ENCODE assay signal across 8 cellular contexts in genomic region chr3:150681037-150681436, GRCh38. TPM values are rescaled to one million over a fixed set of nuclear protein-coding genes. Genes with fewer than 3 reads are reported as not detected.
DNase-seq lines count a peak whose midpoint lies in the region; ATAC-seq, FAIRE-seq and TF ChIP-seq lines count a peak whose summit lies in the region.
"Had no signal": no experiment of that assay in that cellular context is flagged by ENCODE, and none has a peak within 500 bp of the region (broad histone marks: within the 10 kb centered on the region; RNA-seq: fewer than 3 reads in every experiment).

No MANE protein-coding gene starts in this region.

- SMC1A ChIA-PET in GM12878 (lab: Charles Lee; ENCODE audit: uncharacterized antibody, unreplicated experiment), result interaction anchor here (1.2 to 1.9 kb wide), 5 partner anchors 9 to 75 kb away, joined by 3 to 17 read pairs (median 5); partner anchors contain the start of gene ERICH6

- TF ChIP-seq CTCF in GM12878 (IDR thresholded peaks at IDR 0.05 in 2 of 3, conservative IDR thresholded peaks at IDR 0.05 in 1 of 3; ENCODE audit: control insufficient read depth in 2 of 3, extremely low read depth in 1 of 3, insufficient read depth in 1 of 3, low read depth in 3 of 3, low read length in 3 of 3) (no peak), stomach (IDR thresholded peaks at IDR 0.05) (no peak), right lobe of liver (IDR thresholded peaks at IDR 0.05) (no peak), gastroesophageal sphincter (IDR thresholded peaks at IDR 0.05) (no peak)

- peak; percentile 99 for FAIRE-seq in GM12878 (lab: Jason Lieb, UNC)

- no peak for TF ChIP-seq RAD21 in GM12878 (IDR thresholded peaks at IDR 0.05; ENCODE audit: insufficient read depth, low read depth, low read length)

- peak overlapping the region; percentile 74 for H2AFZ ChIP-seq in GM12878 (ENCODE audit: control insufficient read depth, low read depth, low read length)

- H3K27ac ChIP-seq in GM12878 (ENCODE audit: control insufficient read depth, insufficient read depth) (peak overlapping the region; percentile 46; the same call in 1 of the 2 replicates), stomach (no peak overlapping the region), right lobe of liver (no peak overlapping the region), gastroesophageal sphincter (no peak overlapping the region)

- CTCF ChIA-PET in GM12878 (lab: Yijun Ruan, JAX), result interaction anchor here (0.6 to 1.9 kb wide), 4 partner anchors 13 to 271 kb away, joined by 3 to 5 read pairs (median 4); no protein-coding TSS in a partner anchor

- in situ Hi-C loops in GM12878 (cut with MboI), result no loop called here

- no peaks in the 10 kb centered on the region for H3K27me3 ChIP-seq in GM12878 (replicated peaks in 1 of 2; ENCODE audit: control insufficient read depth in 2 of 2, insufficient read depth in 2 of 2, low read length in 1 of 2)
- H3K27me3 ChIP-seq in stomach, result no peaks in the 10 kb centered on the region
- no peaks in the 10 kb centered on the region for H3K27me3 ChIP-seq in right lobe of liver
- no peaks in the 10 kb centered on the region for H3K27me3 ChIP-seq in gastroesophageal sphincter

- H3K9me3 ChIP-seq in GM12878 (replicated peaks; ENCODE audit: control insufficient read depth, insufficient read depth, low read length), result peaks cover 17% of the 10 kb centered on the region
- H3K9me3 ChIP-seq in stomach, result peaks cover 0 to 8% (median 0%) of the 10 kb centered on the region in 4 donors
- peaks cover 0 to under 1% (median 0%) of the 10 kb centered on the region in 4 donors for H3K9me3 ChIP-seq in right lobe of liver
- H3K9me3 ChIP-seq in gastroesophageal sphincter, result peaks cover 0 to 8% (median 0%) of the 10 kb centered on the region in 3 donors

- H3K79me2 ChIP-seq in GM12878 (ENCODE audit: control insufficient read depth, insufficient read depth, low read length), result no peaks in the 10 kb centered on the region

- intact Hi-C loops in GM12878 (cut with micrococcal nuclease; ENCODE audit: unreplicated experiment) (no loop called here), stomach (cut with DNase I; ENCODE audit: low total_unique reads) (no loop called here), right lobe of liver (cut with DNase I) (no loop called here)

- peak; percentile 99 for ATAC-seq in GM18520 (IDR thresholded peaks at IDR 0.05; ENCODE audit: unreplicated experiment)
- ATAC-seq in GM21515 (IDR thresholded peaks at IDR 0.05; ENCODE audit: unreplicated experiment), result peak; percentile 96
- ATAC-seq in HG03439 (IDR thresholded peaks at IDR 0.05; ENCODE audit: unreplicated experiment), result peak; percentile 95
- ATAC-seq in GM12878, result peak; percentile 99
- no peak for ATAC-seq in right lobe of liver
- no peak for ATAC-seq in gastroesophageal sphincter

- no peaks in the 10 kb centered on the region for H4K20me1 ChIP-seq in GM12878 (ENCODE audit: control insufficient read depth, insufficient read depth)

- BruUV-seq in GM12878 (replicated peaks; lab: Mats Ljungman, UMichigan), result no TSS peak

- TF ChIP-seq POLR2A in GM12878 (IDR thresholded peaks at IDR 0.05; ENCODE audit: low read depth, low read length) (no peak), stomach (IDR thresholded peaks at IDR 0.05) (no peak), right lobe of liver (IDR thresholded peaks at IDR 0.05) (no peak), gastroesophageal sphincter (IDR thresholded peaks at IDR 0.05) (no peak)

- H3K4me3 ChIP-seq in GM12878 (0 out of 2 replicates have a peak overlapping the region, but pooled peaks have one; percentile 4), stomach (no peak overlapping the region), right lobe of liver (no peak overlapping the region), gastroesophageal sphincter (no peak overlapping the region)

- H3K36me3 ChIP-seq in GM12878 (ENCODE audit: control insufficient read depth in 2 of 2, insufficient read depth in 2 of 2, low read length in 1 of 2) (no peaks in the 10 kb centered on the region), stomach (no peaks in the 10 kb centered on the region), right lobe of liver (no peaks in the 10 kb centered on the region), gastroesophageal sphincter (no peaks in the 10 kb centered on the region)

- H3K9ac ChIP-seq in GM12878 (ENCODE audit: control insufficient read depth, insufficient read depth, low read length), result no peak overlapping the region

- H3K4me1 ChIP-seq in GM12878 (ENCODE audit: control insufficient read depth, insufficient read depth, low read length), result peaks cover 13% of the 10 kb centered on the region
- no peaks in the 10 kb centered on the region for H3K4me1 ChIP-seq in stomach
- peaks cover 0 to 3% (median 0%) of the 10 kb centered on the region in 4 donors for H3K4me1 ChIP-seq in right lobe of liver
- H3K4me1 ChIP-seq in gastroesophageal sphincter, result no peaks in the 10 kb centered on the region

- 21% methylated on average over 2 of the region's 2 CpGs for WGBS in GM12878 (ENCODE audit: insufficient coverage, insufficient replicate concordance, low lambda C conversion rate, missing lambda C conversion rate)
- 58 to 82% (median 73%) methylated on average over 2 of the region's 2 CpGs for WGBS in stomach, 5 donors
- WGBS in right lobe of liver (ENCODE audit: insufficient coverage, low coverage, low lambda C conversion rate, missing lambda C conversion rate), result 71% methylated on average over 2 of the region's 2 CpGs
- 56 to 100% methylated on average over 1 to 2 of the region's 2 CpGs for WGBS in gastroesophageal sphincter (ENCODE audit: low coverage in 1 of 2), 2 donors

- TF ChIP-seq EP300 in GM12878 (IDR thresholded peaks at IDR 0.05; ENCODE audit: borderline replicate concordance in 1 of 2, control insufficient read depth in 1 of 2, low read depth in 2 of 2, low read length in 2 of 2), result peak in 1 of 2 experiments; percentile 54; a peak in 1 of 4 replicates
- no peak for TF ChIP-seq EP300 in stomach (IDR thresholded peaks at IDR 0.05)
- no peak for TF ChIP-seq EP300 in gastroesophageal sphincter (IDR thresholded peaks at IDR 0.05)

- POLR2A ChIA-PET in GM12878 (lab: Charles Lee), result interaction anchor here (1.2 kb wide), 1 partner anchor 71 kb away, joined by 4 read pairs; no protein-coding TSS in a partner anchor

- peak; percentile 48 for DNase-seq in GM12878 (ENCODE audit: low read depth, low spot score)
- no peak for DNase-seq in stomach
- no peak for DNase-seq in right lobe of liver
- DNase-seq: NCI-H524 had no signal

- peak overlapping the region; percentile 72 for H3K4me2 ChIP-seq in GM12878 (ENCODE audit: control insufficient read depth, insufficient read depth)

- RAD21 ChIA-PET in GM12878 (lab: Charles Lee; ENCODE audit: unreplicated experiment), result interaction anchor here (1.2 kb wide), 1 partner anchor 41 kb away, joined by 3 read pairs; no protein-coding TSS in a partner anchor

TF ChIP-seq in GM12878, 131 proteins besides CTCF, POLR2A, EP300 and RAD21 (continues in another document):
- no peak for TF ChIP-seq TBL1XR1 (IDR thresholded peaks at IDR 0.05; ENCODE audit: low read depth, low read length)
- no peak for TF ChIP-seq NFYA (IDR thresholded peaks at IDR 0.05; ENCODE audit: borderline replicate concordance, low read depth, low read length)
- TF ChIP-seq MTA3 (IDR thresholded peaks at IDR 0.05; ENCODE audit: borderline replicate concordance, low read length), result no peak
- no peak for TF ChIP-seq CEBPZ (IDR thresholded peaks at IDR 0.05; ENCODE audit: low read depth, low read length)
- no peak for TF ChIP-seq SMAD5 (IDR thresholded peaks at IDR 0.05; ENCODE audit: low read depth)

RNA-seq across cellular contexts. Expression of gene ERICH6, which starts 22.7 kb away (rescaled TPM):
- total RNA-seq in GM12878 (2013; cell fraction: nucleolus; rRNA removed), result not detected in 2 replicates
- 0.06 TPM in 1 of 2 replicates, not detected in the other for total RNA-seq in GM12878 (2014; rRNA removed)
- total RNA-seq in GM12878 (2014; rRNA removed; fragmentation: Illumina TruSeq; extraction: Trizol), result 0.04 and 0.09 TPM in 2 replicates
- 0.40 TPM in 1 of 2 replicates, not detected in the other for total RNA-seq in GM12878 (2021)
- polyA plus RNA-seq in GM12878 (2011; ENCODE audit: low read depth), result not detected
- polyA plus RNA-seq in GM12878 (2011; rRNA removed), result not detected in 2 replicates
- polyA plus RNA-seq in GM12878 (2011; cell fraction: cytosol; rRNA removed), result 0.18 TPM in 1 of 2 replicates, not detected in the other
- polyA plus RNA-seq in GM12878 (2011; cell fraction: nucleus; rRNA removed), result 0.25 TPM in 1 of 2 replicates, not detected in the other
- 0.09 TPM in 1 of 2 replicates, not detected in the other for polyA plus RNA-seq in GM12878 (2012)
- not detected in 2 replicates for polyA plus RNA-seq in GM12878 (2014; fragmentation: Illumina TruSeq; extraction: Trizol)
- under 1 TPM in 1 of 2 experiments, not detected in 1; 0.40 TPM for polyA plus RNA-seq in GM12878 (2014; fragmentation: Nextera tagmentation; extraction: Ambion mirVana)
- not detected in 2 replicates for polyA plus RNA-seq in GM12878 (2014; rRNA removed)
- under 1 TPM in 1 of 2 experiments, not detected in 1; 0.39 TPM for polyA plus RNA-seq in GM12878 (2016; fragmentation: Nextera tagmentation; extraction: Ambion mirVana)
- not detected in 2 replicates for polyA minus RNA-seq in GM12878 (2011; rRNA and poly(A)+ RNA removed)
- polyA minus RNA-seq in GM12878 (2011; cell fraction: cytosol; rRNA and poly(A)+ RNA removed), result 0.42 TPM in 1 of 2 replicates, not detected in the other
- 0.12 TPM in 1 of 2 replicates, not detected in the other for polyA minus RNA-seq in GM12878 (2011; cell fraction: nucleus; rRNA and poly(A)+ RNA removed)
- total RNA-seq in stomach, result under 1 TPM in 1 of 5 donors, not detected in 4; 0.37 TPM
- not detected for polyA plus RNA-seq in stomach
- total RNA-seq in right lobe of liver, result under 1 TPM in 1 of 6 experiments, not detected in 5; 0.49 TPM
- not detected for total RNA-seq in gastroesophageal sphincter

Comparison
In these comparisons a context has a peak if more than half of its experiments do, and no peak if none do; other contexts are left out.
1. ATAC-seq: peak in GM18520 (single experiment), GM21515 (single experiment), HG03439 (single experiment) and GM12878 (single experiment); none in right lobe of liver (0 of 4) and gastroesophageal sphincter (single experiment).